ENCODE assay signal across 1 cellular context in genomic region chr13:42039946-42040729, GRCh38.
TF ChIP-seq lines count a peak whose summit lies in the region.

No MANE protein-coding gene starts in this region.

TF ChIP-seq in H1, 55 proteins besides CTCF, POLR2A, EP300 and RAD21 (continued from another document):
- no peak for TF ChIP-seq CHD7 (IDR thresholded peaks at IDR 0.05; ENCODE audit: insufficient replicate concordance, low read length)
- no peak for TF ChIP-seq FOSL1 (IDR thresholded peaks at IDR 0.05; ENCODE audit: insufficient read depth, low read depth, low read length)
- no peak for TF ChIP-seq CREB1 (IDR thresholded peaks at IDR 0.05)
- TF ChIP-seq CBX8 (IDR thresholded peaks at IDR 0.05; ENCODE audit: borderline replicate concordance, low read depth, low read length): no peak
- TF ChIP-seq SP2 (IDR thresholded peaks at IDR 0.05; ENCODE audit: low read length): no peak
- no peak for TF ChIP-seq JUND (IDR thresholded peaks at IDR 0.05; ENCODE audit: low read length)
- TF ChIP-seq HDAC6 (IDR thresholded peaks at IDR 0.05; ENCODE audit: low read depth, low read length): no peak
- TF ChIP-seq TAF7 (optimal IDR thresholded peaks at IDR 0.05; ENCODE audit: borderline replicate concordance, low read depth, low read length): no peak
- no peak for TF ChIP-seq BACH1 (IDR thresholded peaks at IDR 0.05; ENCODE audit: low read length)
- no peak for TF ChIP-seq NRF1 (IDR thresholded peaks at IDR 0.05; ENCODE audit: low read depth, low read length)
- TF ChIP-seq CBX5 (IDR thresholded peaks at IDR 0.05; ENCODE audit: low read depth, low read length): no peak
- no peak for TF ChIP-seq EZH2 (IDR thresholded peaks at IDR 0.05; ENCODE audit: low read depth, low read length, severe bottlenecking)
- peak; percentile 53; the same call in 1 of the 2 replicates for TF ChIP-seq TAF1 (IDR thresholded peaks at IDR 0.05; ENCODE audit: low read depth, low read length)
- no peak for TF ChIP-seq SAP30 (IDR thresholded peaks at IDR 0.05; ENCODE audit: insufficient read depth, insufficient replicate concordance, low read length)
- TF ChIP-seq RNF2 (IDR thresholded peaks at IDR 0.05; ENCODE audit: borderline replicate concordance, low read depth, low read length, missing control alignments, poor library complexity, severe bottlenecking): peak; percentile 13
- TF ChIP-seq CHD1 (IDR thresholded peaks at IDR 0.05; ENCODE audit: low read depth, low read length): no peak
- no peak for TF ChIP-seq ATF3 (IDR thresholded peaks at IDR 0.05; ENCODE audit: insufficient read depth, low read depth, low read length)
- TF ChIP-seq ATF2 (IDR thresholded peaks at IDR 0.05; ENCODE audit: low read length): no peak
- TF ChIP-seq GTF2F1 (IDR thresholded peaks at IDR 0.05; ENCODE audit: borderline replicate concordance, low read depth, low read length): no peak
- TF ChIP-seq RXRA (IDR thresholded peaks at IDR 0.05; ENCODE audit: insufficient read depth, low read depth, low read length): no peak
- TF ChIP-seq SP1 (IDR thresholded peaks at IDR 0.05; ENCODE audit: low read depth, low read length): no peak
- no peak for TF ChIP-seq BRCA1 (IDR thresholded peaks at IDR 0.05; ENCODE audit: low read depth, low read length)
- TF ChIP-seq SP4 (IDR thresholded peaks at IDR 0.05; ENCODE audit: low read length): no peak
- no peak for TF ChIP-seq HDAC2 (IDR thresholded peaks at IDR 0.05; ENCODE audit: borderline replicate concordance in 1 of 2, low read depth in 2 of 2, low read length in 2 of 2)
- TF ChIP-seq CTBP2 (IDR thresholded peaks at IDR 0.05; ENCODE audit: borderline replicate concordance, insufficient read depth, insufficient read length, low read length): no peak
- peak; percentile 91 for TF ChIP-seq SRF (IDR thresholded peaks at IDR 0.05; ENCODE audit: low read depth, low read length)
- TF ChIP-seq CHD2 (IDR thresholded peaks at IDR 0.05; ENCODE audit: low read length): no peak
- no peak for TF ChIP-seq TEAD4 (IDR thresholded peaks at IDR 0.05; ENCODE audit: low read depth, low read length)
- no peak for TF ChIP-seq SUZ12 (IDR thresholded peaks at IDR 0.05; ENCODE audit: low read length)
- TF ChIP-seq POU5F1 (IDR thresholded peaks at IDR 0.05; ENCODE audit: low read depth, low read length): no peak
- TF ChIP-seq RBBP5 (IDR thresholded peaks at IDR 0.05; ENCODE audit: borderline replicate concordance, low read depth, low read length): 0 out of 2 replicates have a peak, but pooled peaks have one; percentile 52
- no peak for TF ChIP-seq MAFK (IDR thresholded peaks at IDR 0.05; ENCODE audit: low read depth, low read length)
- TF ChIP-seq KDM5A (IDR thresholded peaks at IDR 0.05; ENCODE audit: low read length): no peak
- TF ChIP-seq BCL11A (IDR thresholded peaks at IDR 0.05; ENCODE audit: low read depth in 2 of 2, low read length in 2 of 2): no peak
- peak; percentile 22; the same call in 1 of the 2 replicates for TF ChIP-seq EGR1 (IDR thresholded peaks at IDR 0.05; ENCODE audit: borderline replicate concordance, low read depth, low read length)
- TF ChIP-seq RFX5 (IDR thresholded peaks at IDR 0.05; ENCODE audit: borderline replicate concordance, low read depth, low read length): no peak
- no peak for TF ChIP-seq JUN (IDR thresholded peaks at IDR 0.05; ENCODE audit: low read depth, low read length)
- TF ChIP-seq SIX5 (IDR thresholded peaks at IDR 0.05; ENCODE audit: low read depth, low read length): no peak
- no peak for TF ChIP-seq SIRT6 (IDR thresholded peaks at IDR 0.05; ENCODE audit: low read length)
- TF ChIP-seq MAX (IDR thresholded peaks at IDR 0.05): 0 out of 2 replicates have a peak, but pooled peaks have one; percentile 33
- no peak for TF ChIP-seq CEBPB (IDR thresholded peaks at IDR 0.05; ENCODE audit: low read depth, low read length)
- TF ChIP-seq GABPA (IDR thresholded peaks at IDR 0.05; ENCODE audit: borderline replicate concordance, insufficient read depth, low read length): no peak
- no peak for TF ChIP-seq SIN3A (conservative IDR thresholded peaks at IDR 0.05 in 1 of 2, IDR thresholded peaks at IDR 0.05 in 1 of 2; ENCODE audit: low read depth in 1 of 2, low read length in 2 of 2)
- TF ChIP-seq PHF8 (conservative IDR thresholded peaks at IDR 0.05; ENCODE audit: low read depth, low read length): peak; percentile 88
- TF ChIP-seq NANOG (IDR thresholded peaks at IDR 0.05; ENCODE audit: insufficient read depth, low read depth, low read length, poor library complexity, severe bottlenecking): no peak
- TF ChIP-seq YY1 (IDR thresholded peaks at IDR 0.05; ENCODE audit: low read depth, low read length): no peak
- TF ChIP-seq POLR2AphosphoS5 (IDR thresholded peaks at IDR 0.05; ENCODE audit: low read depth, low read length): no peak
- peak; percentile 82 for TF ChIP-seq KDM4A (IDR thresholded peaks at IDR 0.05; ENCODE audit: low read depth, low read length, severe bottlenecking)
- no peak for TF ChIP-seq TCF12 (IDR thresholded peaks at IDR 0.05; ENCODE audit: low read depth, low read length)
- no peak for TF ChIP-seq KDM1A (IDR thresholded peaks at IDR 0.05; ENCODE audit: borderline replicate concordance, low read length)
TF ChIP-seq in H1: peak in this region for 11.
